1 cellular context compared by ENCODE assay signal in genomic region chr9:127825319-127826051, GRCh38.
TF ChIP-seq lines count a peak whose summit lies in the region.

No MANE protein-coding gene starts in this region.

TF ChIP-seq in GM12878, 131 proteins besides CTCF, POLR2A, EP300 and RAD21:
- TF ChIP-seq BHLHE40 (IDR thresholded peaks at IDR 0.05; ENCODE audit: borderline replicate concordance in 1 of 2, low read depth in 2 of 2, low read length in 1 of 2) (no peak), BRCA1 (IDR thresholded peaks at IDR 0.05; ENCODE audit: low read depth, low read length) (no peak), GATAD2B (conservative IDR thresholded peaks at IDR 0.05; ENCODE audit: low read depth) (no peak), SKIL (IDR thresholded peaks at IDR 0.05; ENCODE audit: low read depth, poor library complexity, severe bottlenecking) (no peak), CREB1 (IDR thresholded peaks at IDR 0.05; ENCODE audit: low read depth) (no peak), NFIC (IDR thresholded peaks at IDR 0.05; ENCODE audit: low read depth, low read length) (no peak), EZH2 (IDR thresholded peaks at IDR 0.05; ENCODE audit: borderline replicate concordance, control insufficient read depth, low read depth, low read length) (no peak), KLF5 (IDR thresholded peaks at IDR 0.05; ENCODE audit: partially characterized antibody) (no peak), SMAD1 (IDR thresholded peaks at IDR 0.05; ENCODE audit: low read depth, partially characterized antibody) (no peak), MTA3 (IDR thresholded peaks at IDR 0.05; ENCODE audit: borderline replicate concordance, low read length) (no peak), PAX8 (IDR thresholded peaks at IDR 0.05) (no peak)
- TF ChIP-seq, protein P1, sequence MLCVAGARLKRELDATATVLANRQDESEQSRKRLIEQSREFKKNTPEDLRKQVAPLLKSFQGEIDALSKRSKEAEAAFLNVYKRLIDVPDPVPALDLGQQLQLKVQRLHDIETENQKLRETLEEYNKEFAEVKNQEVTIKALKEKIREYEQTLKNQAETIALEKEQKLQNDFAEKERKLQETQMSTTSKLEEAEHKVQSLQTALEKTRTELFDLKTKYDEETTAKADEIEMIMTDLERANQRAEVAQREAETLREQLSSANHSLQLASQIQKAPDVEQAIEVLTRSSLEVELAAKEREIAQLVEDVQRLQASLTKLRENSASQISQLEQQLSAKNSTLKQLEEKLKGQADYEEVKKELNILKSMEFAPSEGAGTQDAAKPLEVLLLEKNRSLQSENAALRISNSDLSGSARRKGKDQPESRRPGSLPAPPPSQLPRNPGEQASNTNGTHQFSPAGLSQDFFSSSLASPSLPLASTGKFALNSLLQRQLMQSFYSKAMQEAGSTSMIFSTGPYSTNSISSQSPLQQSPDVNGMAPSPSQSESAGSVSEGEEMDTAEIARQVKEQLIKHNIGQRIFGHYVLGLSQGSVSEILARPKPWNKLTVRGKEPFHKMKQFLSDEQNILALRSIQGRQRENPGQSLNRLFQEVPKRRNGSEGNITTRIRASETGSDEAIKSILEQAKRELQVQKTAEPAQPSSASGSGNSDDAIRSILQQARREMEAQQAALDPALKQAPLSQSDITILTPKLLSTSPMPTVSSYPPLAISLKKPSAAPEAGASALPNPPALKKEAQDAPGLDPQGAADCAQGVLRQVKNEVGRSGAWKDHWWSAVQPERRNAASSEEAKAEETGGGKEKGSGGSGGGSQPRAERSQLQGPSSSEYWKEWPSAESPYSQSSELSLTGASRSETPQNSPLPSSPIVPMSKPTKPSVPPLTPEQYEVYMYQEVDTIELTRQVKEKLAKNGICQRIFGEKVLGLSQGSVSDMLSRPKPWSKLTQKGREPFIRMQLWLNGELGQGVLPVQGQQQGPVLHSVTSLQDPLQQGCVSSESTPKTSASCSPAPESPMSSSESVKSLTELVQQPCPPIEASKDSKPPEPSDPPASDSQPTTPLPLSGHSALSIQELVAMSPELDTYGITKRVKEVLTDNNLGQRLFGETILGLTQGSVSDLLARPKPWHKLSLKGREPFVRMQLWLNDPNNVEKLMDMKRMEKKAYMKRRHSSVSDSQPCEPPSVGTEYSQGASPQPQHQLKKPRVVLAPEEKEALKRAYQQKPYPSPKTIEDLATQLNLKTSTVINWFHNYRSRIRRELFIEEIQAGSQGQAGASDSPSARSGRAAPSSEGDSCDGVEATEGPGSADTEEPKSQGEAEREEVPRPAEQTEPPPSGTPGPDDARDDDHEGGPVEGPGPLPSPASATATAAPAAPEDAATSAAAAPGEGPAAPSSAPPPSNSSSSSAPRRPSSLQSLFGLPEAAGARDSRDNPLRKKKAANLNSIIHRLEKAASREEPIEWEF (IDR thresholded peaks at IDR 0.05; ENCODE audit: insufficient replicate concordance, low read depth, low read length), result no peak
